Comparison of ENCODE assay signal across 8 cellular contexts in genomic region chr5:43483210-43484048, GRCh38. TPM values are rescaled to one million over a fixed set of nuclear protein-coding genes. Genes with fewer than 3 reads are reported as not detected.
DNase-seq lines count a peak whose midpoint lies in the region; TF ChIP-seq lines count a peak whose summit lies in the region.

TMEM267 (minus strand) TSS chr5:43483865; CDS start chr5:43453969, 29,896 bp downstream.

- H3K27me3 Mint-ChIP-seq in neural crest cell (ENCODE audit: low read depth), result no peaks in the 10 kb centered on the region

- H3K27ac ChIP-seq in stomach smooth muscle (ENCODE audit: low read length), result peak within 1 kb of the TSS; percentile 98

- peaks cover 21% of the 10 kb centered on the region for H3K4me1 Mint-ChIP-seq in neural crest cell

- no peaks in the 10 kb centered on the region for H3K9me3 ChIP-seq in stomach smooth muscle (ENCODE audit: control insufficient read depth in 2 of 2, low read length in 2 of 2)

- H3K4me1 ChIP-seq in stomach smooth muscle (ENCODE audit: control insufficient read depth, insufficient read depth, low read length), result peaks cover 14% of the 10 kb centered on the region

- no peaks in the 10 kb centered on the region for H3K27me3 ChIP-seq in H7 (ENCODE audit: control insufficient read depth, insufficient read depth, low read length)
- H3K27me3 ChIP-seq in stomach smooth muscle (ENCODE audit: control insufficient read depth in 1 of 2, insufficient read depth in 2 of 2, low read length in 2 of 2), result no peaks in the 10 kb centered on the region

- H3K36me3 ChIP-seq in H7 (replicated peaks; ENCODE audit: control insufficient read depth, insufficient read depth, low read length), result no peaks in the 10 kb centered on the region; the same call in 1 of the 2 replicates
- H3K36me3 ChIP-seq in stomach smooth muscle (ENCODE audit: control insufficient read depth in 2 of 2, insufficient read depth in 2 of 2, low read length in 2 of 2), result no peaks in the 10 kb centered on the region

- H3K27ac Mint-ChIP-seq in neural crest cell (ENCODE audit: unreplicated experiment), result peak within 1 kb of the TSS; percentile 99

- DNase-seq in ELR (ENCODE audit: low read depth) (peak; percentile 94), H7 (peak; percentile 89), M059J (ENCODE audit: low read depth) (peak; percentile 94), SIG-M5 (lab: John Stamatoyannopoulos, UW) (peak; percentile 37), activated gamma-delta T cell (lab: John Stamatoyannopoulos, UW) (peak; percentile 75), fibroblast of the conjunctiva (ENCODE audit: low read depth) (peak; percentile 91), neural crest cell (ENCODE audit: low read depth, low spot score) (peak; percentile 75)

- H3K4me3 Mint-ChIP-seq in neural crest cell, result peak within 1 kb of the TSS; percentile 98

- H3K4me3 ChIP-seq in H7 (ENCODE audit: insufficient read depth, low read depth, low read length) (peak within 1 kb of the TSS; percentile 97), stomach smooth muscle (ENCODE audit: low read length in 2 of 2) (peak within 1 kb of the TSS; percentile 87 to 90)

- TF ChIP-seq CTCF in neural crest cell (conservative IDR thresholded peaks at IDR 0.05), result no peak

- H3K9ac ChIP-seq in stomach smooth muscle (ENCODE audit: low read length in 2 of 2), result peak within 1 kb of the TSS; percentile 97 to 98

- no peaks in the 10 kb centered on the region for H3K9me3 Mint-ChIP-seq in neural crest cell

- no peaks in the 10 kb centered on the region for H3K36me3 Mint-ChIP-seq in neural crest cell (ENCODE audit: low read depth)

RNA-seq across cellular contexts. Expression of gene TMEM267, which starts in this region (rescaled TPM):
- total RNA-seq in H7 (2014; rRNA removed; shearing (Covaris generic)), result 5.5 and 6.3 TPM in 2 replicates
- 13.8 and 24.1 TPM in 2 replicates for total RNA-seq in M059J (2014; rRNA removed; shearing (Covaris generic))
- 9.7 and 10.2 TPM in 2 replicates for total RNA-seq in neural crest cell

Comparison
In these comparisons a context has a peak if more than half of its experiments do, and no peak if none do; other contexts are left out.
1. Peak in every context shown above with its lines: DNase-seq, H3K4me3 ChIP-seq and H3K27ac ChIP-seq.
2. DNase-seq: peak in every context shown above with its lines; median percentile 94 in ELR; 94 in M059J; 91 in fibroblast of the conjunctiva; 89 in H7; 75 in activated gamma-delta T cell; 75 in neural crest cell; 37 in SIG-M5.